12 cellular contexts compared by ENCODE assay signal in genomic region chr6:69974193-69974592, GRCh38.
A peak's percentile ranks its signal among the peaks of the same experiment; 100 is the strongest.
DNase-seq lines count a peak whose midpoint lies in the region; ATAC-seq and TF ChIP-seq lines count a peak whose summit lies in the region.
"Had no signal": no experiment of that assay in that cellular context is flagged by ENCODE, and none has a peak within 500 bp of the region (broad histone marks: within the 10 kb centered on the region; RNA-seq: fewer than 3 reads in every experiment).

No MANE protein-coding gene starts in this region.

- no peaks in the 10 kb centered on the region for H3K9me3 Mint-ChIP-seq in activated naive CD8-positive, alpha-beta T cell treated with anti-CD3 and anti-CD28 coated beads, Interleukin-2, amount 50 U/mL, for 24 hours
- H3K9me3 Mint-ChIP-seq: stimulated activated effector memory CD8-positive, alpha-beta T cell treated with anti-CD3 and anti-CD28 coated beads, Interleukin-12 subunit alpha, Interleukin-12 subunit beta, amount 100 ng/mL, for 72 hours had no signal

- H3K36me3 Mint-ChIP-seq in activated naive CD8-positive, alpha-beta T cell treated with anti-CD3 and anti-CD28 coated beads, Interleukin-2, amount 50 U/mL, for 24 hours (ENCODE audit: low read depth), result no peaks in the 10 kb centered on the region
- H3K36me3 Mint-ChIP-seq: stimulated activated effector memory CD8-positive, alpha-beta T cell treated with anti-CD3 and anti-CD28 coated beads, Interleukin-12 subunit alpha, Interleukin-12 subunit beta, amount 100 ng/mL, for 72 hours had no signal

- H3K9ac ChIP-seq in fibroblast of lung (ENCODE audit: insufficient read depth, low read length), result no peak overlapping the region

- H3K36me3 ChIP-seq in left ventricle myocardium inferior (no peaks in the 10 kb centered on the region), fibroblast of lung (ENCODE audit: control insufficient read depth, insufficient read depth, low read length) (no peaks in the 10 kb centered on the region)

- no peaks in the 10 kb centered on the region for H3K79me2 ChIP-seq in fibroblast of lung (ENCODE audit: control insufficient read depth, insufficient read depth, low read length)

- intact Hi-C loops in Right ventricle myocardium inferior (cut with DNase I) (no loop called here), left ventricle myocardium inferior (cut with micrococcal nuclease) (no loop called here)

- H3K4me1 Mint-ChIP-seq in activated naive CD8-positive, alpha-beta T cell treated with anti-CD3 and anti-CD28 coated beads, Interleukin-2, amount 50 U/mL, for 24 hours, result no peaks in the 10 kb centered on the region
- H3K4me1 Mint-ChIP-seq: stimulated activated effector memory CD8-positive, alpha-beta T cell treated with anti-CD3 and anti-CD28 coated beads, Interleukin-12 subunit alpha, Interleukin-12 subunit beta, amount 100 ng/mL, for 72 hours had no signal

- H3K4me3 Mint-ChIP-seq in activated naive CD8-positive, alpha-beta T cell treated with anti-CD3 and anti-CD28 coated beads, Interleukin-2, amount 50 U/mL, for 24 hours, result no peak overlapping the region
- H3K4me3 Mint-ChIP-seq: HFFc6; stimulated activated effector memory CD8-positive, alpha-beta T cell treated with anti-CD3 and anti-CD28 coated beads, Interleukin-12 subunit alpha, Interleukin-12 subunit beta, amount 100 ng/mL, for 72 hours had no signal

- H2AFZ ChIP-seq in fibroblast of lung (ENCODE audit: low read length), result no peak overlapping the region

- POLR2A ChIA-PET in RWPE1 (lab: Yijun Ruan, JAX; ENCODE audit: low non-redundant PET), result no interaction called here

- ATAC-seq in Right ventricle myocardium inferior (peak; percentile 52), GM18873 (IDR thresholded peaks at IDR 0.05; ENCODE audit: low FRiP score, unreplicated experiment) (no peak)
- no peak for ATAC-seq in activated naive CD8-positive, alpha-beta T cell treated with anti-CD3 and anti-CD28 coated beads, Interleukin-2, amount 50 U/mL, for 24 hours
- ATAC-seq: stimulated activated effector memory CD8-positive, alpha-beta T cell treated with anti-CD3 and anti-CD28 coated beads, Interleukin-12 subunit alpha, Interleukin-12 subunit beta, amount 100 ng/mL, for 72 hours had no signal

- H4K20me1 ChIP-seq in fibroblast of lung (ENCODE audit: control insufficient read depth, extremely low read depth, insufficient read depth, low read length), result no peaks in the 10 kb centered on the region

- H3K27me3 Mint-ChIP-seq in activated naive CD8-positive, alpha-beta T cell treated with anti-CD3 and anti-CD28 coated beads, Interleukin-2, amount 50 U/mL, for 24 hours, result peaks cover 6% of the 10 kb centered on the region

- H3K4me1 ChIP-seq in left ventricle myocardium inferior (no peaks in the 10 kb centered on the region), fibroblast of lung (ENCODE audit: control insufficient read depth, extremely low read depth, insufficient read depth, low read length) (no peaks in the 10 kb centered on the region)

- no peaks in the 10 kb centered on the region for H3K27me3 ChIP-seq in left ventricle myocardium inferior (ENCODE audit: low read depth)
- no peaks in the 10 kb centered on the region for H3K27me3 ChIP-seq in fibroblast of lung (ENCODE audit: control insufficient read depth, insufficient read depth, low read length)

- no peak overlapping the region for H3K27ac Mint-ChIP-seq in activated naive CD8-positive, alpha-beta T cell treated with anti-CD3 and anti-CD28 coated beads, Interleukin-2, amount 50 U/mL, for 24 hours
- H3K27ac Mint-ChIP-seq: HFFc6; stimulated activated effector memory CD8-positive, alpha-beta T cell treated with anti-CD3 and anti-CD28 coated beads, Interleukin-12 subunit alpha, Interleukin-12 subunit beta, amount 100 ng/mL, for 72 hours had no signal

- H3K27ac ChIP-seq in left ventricle myocardium inferior (replicated peaks), result no peak overlapping the region
- H3K27ac ChIP-seq in RWPE1, result no peak overlapping the region
- no peak overlapping the region for H3K27ac ChIP-seq in fibroblast of lung (ENCODE audit: insufficient read depth, low read length)

- no peaks in the 10 kb centered on the region for H3K9me3 ChIP-seq in left ventricle myocardium inferior (replicated peaks)
- no peaks in the 10 kb centered on the region for H3K9me3 ChIP-seq in fibroblast of lung (ENCODE audit: control insufficient read depth, insufficient read depth, low read depth, low read length)

- CTCF ChIA-PET in RWPE1 (lab: Yijun Ruan, JAX), result interaction anchor here (0.6 kb wide), 1 partner anchor 1310 kb away, joined by 4 read pairs; no protein-coding TSS in a partner anchor

- H3K4me2 ChIP-seq in fibroblast of lung (ENCODE audit: extremely low read depth, insufficient read depth, low read length), result no peak overlapping the region

- no peak for TF ChIP-seq CTCF in left ventricle myocardium inferior (IDR thresholded peaks at IDR 0.05; ENCODE audit: borderline replicate concordance)
- TF ChIP-seq CTCF in RWPE1 (conservative IDR thresholded peaks at IDR 0.05; ENCODE audit: low read depth), result no peak
- no peak for TF ChIP-seq CTCF in fibroblast of lung (conservative IDR thresholded peaks at IDR 0.05 in 1 of 2, IDR thresholded peaks at IDR 0.05 in 1 of 2; ENCODE audit: low read depth in 1 of 2, low read length in 2 of 2)

- DNase-seq in Right ventricle myocardium inferior (ENCODE audit: missing footprints) (no peak), left ventricle myocardium inferior (no peak), RWPE1 (ENCODE audit: low spot score) (peak; percentile 21), fibroblast of lung (ENCODE audit: low read depth in 2 of 2) (peak; percentile 26 to 43), NCI-H526 (lab: John Stamatoyannopoulos, UW) (no peak)
- no peak for DNase-seq in activated naive CD8-positive, alpha-beta T cell treated with anti-CD3 and anti-CD28 coated beads, Interleukin-2, amount 50 U/mL, for 24 hours
- no peak for DNase-seq in central memory CD4-positive, alpha-beta T cell
- DNase-seq: activated T-cell treated with anti-CD3 and anti-CD28 coated beads for 4 hours, HFFc6, NCI-H226 had no signal

- H3K4me3 ChIP-seq in left ventricle myocardium inferior (no peak overlapping the region), fibroblast of lung (replicated peaks in 1 of 4; ENCODE audit: control extremely low read depth in 1 of 4, insufficient read depth in 1 of 4, low read depth in 3 of 4, low read length in 4 of 4) (no peak overlapping the region)

Comparison
In these comparisons a context has a peak if more than half of its experiments do, and no peak if none do; other contexts are left out.
1. DNase-seq: peak in RWPE1 (single experiment) and fibroblast of lung (2 of 2); none in Right ventricle myocardium inferior (single experiment), left ventricle myocardium inferior (single experiment), NCI-H526 (0 of 2), activated naive CD8-positive, alpha-beta T cell treated with anti-CD3 and anti-CD28 coated beads, Interleukin-2, amount 50 U/mL, for 24 hours (single experiment) and central memory CD4-positive, alpha-beta T cell (single experiment).